Comparison of ENCODE assay signal across 22 cellular contexts in genomic region chr7:108808556-108808955, GRCh38.
DNase-seq lines count a peak whose midpoint lies in the region; ATAC-seq and FAIRE-seq lines count a peak whose summit lies in the region.
"Had no signal": no experiment of that assay in that cellular context is flagged by ENCODE, and none has a peak within 500 bp of the region (broad histone marks: within the 10 kb centered on the region; RNA-seq: fewer than 3 reads in every experiment).

No MANE protein-coding gene starts in this region.

- ATAC-seq in esophagus mucosa (no peak), HG03097 (IDR thresholded peaks at IDR 0.05; ENCODE audit: low FRiP score, unreplicated experiment) (no peak)
- ATAC-seq in activated CD8-positive, alpha-beta T cell treated with anti-CD3 and anti-CD28 coated beads, Interleukin-2, amount 10 ng/mL, durations not matched to agents 7 days and 5 days = no peak
- ATAC-seq: CD8-positive, alpha-beta T cell had no signal

- H3K36me3 Mint-ChIP-seq in activated CD8-positive, alpha-beta T cell treated with anti-CD3 and anti-CD28 coated beads, Interleukin-2, amount 10 ng/mL, durations not matched to agents 7 days and 5 days (ENCODE audit: low read depth) = no peaks in the 10 kb centered on the region
- H3K36me3 Mint-ChIP-seq: CD8-positive, alpha-beta T cell had no signal

- no peaks in the 10 kb centered on the region for H3K9me3 Mint-ChIP-seq in activated CD8-positive, alpha-beta T cell treated with anti-CD3 and anti-CD28 coated beads, Interleukin-2, amount 10 ng/mL, durations not matched to agents 7 days and 5 days (ENCODE audit: insufficient read depth)
- H3K9me3 Mint-ChIP-seq: CD4-positive, alpha-beta T cell had no signal

- peak; percentile 97 for FAIRE-seq in RCC 7860 (lab: Jason Lieb, UNC)
- FAIRE-seq: A204.1, D721Med, G401.6, GM12891, GM19239 had no signal

- H3K4me3 Mint-ChIP-seq in activated CD8-positive, alpha-beta T cell treated with anti-CD3 and anti-CD28 coated beads, Interleukin-2, amount 10 ng/mL, durations not matched to agents 7 days and 5 days = no peak overlapping the region
- H3K4me3 Mint-ChIP-seq: B cell; CD4-positive, alpha-beta T cell; CD8-positive, alpha-beta T cell had no signal

- H3K27me3 Mint-ChIP-seq in activated CD8-positive, alpha-beta T cell treated with anti-CD3 and anti-CD28 coated beads, Interleukin-2, amount 10 ng/mL, durations not matched to agents 7 days and 5 days (ENCODE audit: low read depth) = no peaks in the 10 kb centered on the region
- H3K27me3 Mint-ChIP-seq: B cell had no signal

- POLR2A ChIA-PET in activated CD8-positive, alpha-beta T cell treated with anti-CD3 and anti-CD28 coated beads, Interleukin-2, amount 10 ng/mL, durations not matched to agents 7 days and 5 days (lab: Charles Lee) = no interaction called here

- peak; percentile 60 for DNase-seq in RCC 7860 (ENCODE audit: low spot score)
- DNase-seq in glomerular visceral epithelial cell (ENCODE audit: extremely low spot score) = peak; percentile 33
- DNase-seq in kidney tubule cell (ENCODE audit: low spot score) = peak; percentile 57
- peak; percentile 70 for DNase-seq in retina
- no peak for DNase-seq in NCI-H2029 (lab: John Stamatoyannopoulos, UW)
- no peak for DNase-seq in activated CD8-positive, alpha-beta T cell treated with anti-CD3 and anti-CD28 coated beads, Interleukin-2, amount 10 ng/mL, durations not matched to agents 7 days and 5 days
- DNase-seq: 8988T; AML-193; Caco-2; Calu3; CD4-positive, alpha-beta T cell; CD8-positive, alpha-beta T cell; DMS79 treated with DMSO at 0.1 percent for 48 hours; GF-D8 had no signal

- H3K27ac Mint-ChIP-seq in activated CD8-positive, alpha-beta T cell treated with anti-CD3 and anti-CD28 coated beads, Interleukin-2, amount 10 ng/mL, durations not matched to agents 7 days and 5 days = no peak overlapping the region
- H3K27ac Mint-ChIP-seq: B cell; CD4-positive, alpha-beta T cell; CD8-positive, alpha-beta T cell had no signal

- CTCF ChIA-PET in activated CD8-positive, alpha-beta T cell treated with anti-CD3 and anti-CD28 coated beads, Interleukin-2, amount 10 ng/mL, durations not matched to agents 7 days and 5 days (lab: Charles Lee) = no interaction called here

- no peaks in the 10 kb centered on the region for H3K4me1 Mint-ChIP-seq in activated CD8-positive, alpha-beta T cell treated with anti-CD3 and anti-CD28 coated beads, Interleukin-2, amount 10 ng/mL, durations not matched to agents 7 days and 5 days (ENCODE audit: low read depth)
- H3K4me1 Mint-ChIP-seq: B cell had no signal

Comparison
In these comparisons a context has a peak if more than half of its experiments do, and no peak if none do; other contexts are left out.
1. DNase-seq: peak in RCC 7860 (single experiment), glomerular visceral epithelial cell (single experiment), kidney tubule cell (single experiment) and retina (single experiment); none in NCI-H2029 (single experiment) and activated CD8-positive, alpha-beta T cell treated with anti-CD3 and anti-CD28 coated beads, Interleukin-2, amount 10 ng/mL, durations not matched to agents 7 days and 5 days (single experiment).